Comparison of ENCODE assay signal across 9 cellular contexts in the genomic region with DNA sequence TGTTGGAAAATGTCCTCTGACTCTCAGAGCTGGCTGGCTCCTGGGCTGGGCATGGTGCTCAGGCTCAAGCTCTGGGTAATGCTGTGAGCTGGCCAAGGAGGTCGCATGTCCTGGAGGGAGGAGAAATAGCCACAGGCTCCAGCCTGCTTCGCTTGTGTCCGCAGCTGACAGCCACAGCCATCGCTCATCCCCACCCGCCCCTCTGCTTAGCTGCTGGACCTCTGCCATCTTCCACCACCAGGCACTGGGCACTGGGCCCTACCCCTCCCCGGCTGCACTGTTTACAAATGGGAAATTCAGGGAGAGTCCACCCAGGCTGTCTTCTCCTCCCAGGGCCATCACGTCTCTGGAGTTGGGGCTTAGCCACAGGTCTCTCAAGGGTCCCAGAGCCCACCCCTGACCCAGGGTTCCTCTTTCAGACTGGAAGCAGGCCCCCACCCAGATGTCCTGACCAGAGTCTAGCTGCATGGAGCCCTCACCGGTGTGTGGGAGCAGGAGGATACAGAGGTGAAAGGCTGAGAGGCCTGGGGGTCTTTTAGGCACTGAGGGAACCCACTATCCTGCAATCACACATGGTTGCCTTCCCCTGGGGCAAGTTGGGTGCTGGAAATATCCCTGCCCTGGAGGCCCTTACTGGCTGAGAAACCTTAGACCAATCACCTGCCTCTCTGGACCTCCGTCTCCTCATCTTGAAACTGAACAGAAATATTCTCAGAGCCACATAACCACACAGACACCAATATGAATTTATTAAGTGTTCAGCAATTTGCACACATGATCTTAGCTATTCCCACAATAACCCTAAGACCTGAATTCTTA.
DNase-seq lines count a peak whose midpoint lies in the region; ATAC-seq and TF ChIP-seq lines count a peak whose summit lies in the region.
"Had no signal": no experiment of that assay in that cellular context is flagged by ENCODE, and none has a peak within 500 bp of the region (broad histone marks: within the 10 kb centered on the region; RNA-seq: fewer than 3 reads in every experiment).

No MANE protein-coding gene starts in this region.

- no peaks in the 10 kb centered on the region for H3K36me3 ChIP-seq in endodermal cell (ENCODE audit: control insufficient read depth, insufficient read depth, low read length)
- no peaks in the 10 kb centered on the region for H3K36me3 ChIP-seq in CD4-positive, alpha-beta memory T cell (ENCODE audit: insufficient read depth, low read length)

- peaks cover 5% of the 10 kb centered on the region for H3K27me3 Mint-ChIP-seq in endodermal cell (ENCODE audit: insufficient read depth)
- no peaks in the 10 kb centered on the region for H3K27me3 Mint-ChIP-seq in CD4-positive, alpha-beta memory T cell
- peaks cover 11 to 14% of the 10 kb centered on the region in 2 donors for H3K27me3 Mint-ChIP-seq in natural killer cell treated with Interleukin-12 subunit alpha and Interleukin-12 subunit beta and Interleukin-15 and Interleukin-18, amount 100 ng/mL, for 72 hours

- H3K27ac Mint-ChIP-seq in endodermal cell = no peak overlapping the region
- H3K27ac Mint-ChIP-seq in CD4-positive, alpha-beta memory T cell = peak overlapping the region in 3 of 7 donors; percentile 7 to 76 (median 75)
- H3K27ac Mint-ChIP-seq in natural killer cell treated with Interleukin-12 subunit alpha and Interleukin-12 subunit beta and Interleukin-15 and Interleukin-18, amount 100 ng/mL, for 72 hours = peak overlapping the region in 1 of 2 donors; percentile 40

- no peak for TF ChIP-seq CTCF in endodermal cell (conservative IDR thresholded peaks at IDR 0.05)

- intact Hi-C loops in CD4-positive, alpha-beta memory T cell (cut with micrococcal nuclease) = no loop called here

- no peaks in the 10 kb centered on the region for H3K36me3 Mint-ChIP-seq in endodermal cell (ENCODE audit: low read depth)
- no peaks in the 10 kb centered on the region for H3K36me3 Mint-ChIP-seq in CD4-positive, alpha-beta memory T cell
- H3K36me3 Mint-ChIP-seq in natural killer cell treated with Interleukin-12 subunit alpha and Interleukin-12 subunit beta and Interleukin-15 and Interleukin-18, amount 100 ng/mL, for 72 hours = no peaks in the 10 kb centered on the region

- H3K4me3 Mint-ChIP-seq in endodermal cell = no peak overlapping the region
- H3K4me3 Mint-ChIP-seq in CD4-positive, alpha-beta memory T cell = no peak overlapping the region
- no peak overlapping the region for H3K4me3 Mint-ChIP-seq in natural killer cell treated with Interleukin-12 subunit alpha and Interleukin-12 subunit beta and Interleukin-15 and Interleukin-18, amount 100 ng/mL, for 72 hours

- H3K9me3 Mint-ChIP-seq in endodermal cell = peaks cover 2% of the 10 kb centered on the region
- no peaks in the 10 kb centered on the region for H3K9me3 Mint-ChIP-seq in CD4-positive, alpha-beta memory T cell
- H3K9me3 Mint-ChIP-seq in natural killer cell treated with Interleukin-12 subunit alpha and Interleukin-12 subunit beta and Interleukin-15 and Interleukin-18, amount 100 ng/mL, for 72 hours = no peaks in the 10 kb centered on the region

- H3K4me3 ChIP-seq in endodermal cell (ENCODE audit: low read length) = no peak overlapping the region
- no peak overlapping the region for H3K4me3 ChIP-seq in CD4-positive, alpha-beta memory T cell (ENCODE audit: low read length in 2 of 2)

- CTCF ChIA-PET in CD4-positive, alpha-beta memory T cell (lab: Charles Lee; ENCODE audit: partially characterized antibody) = interaction anchor here (0.8 to 1.7 kb wide), 4 partner anchors 148 to 283 kb away, joined by 3 to 5 read pairs (median 3); no protein-coding TSS in a partner anchor

- H3K27ac ChIP-seq in endodermal cell (ENCODE audit: low read depth, low read length) = no peak overlapping the region
- no peak overlapping the region for H3K27ac ChIP-seq in CD4-positive, alpha-beta memory T cell (ENCODE audit: low read depth, low read length)
- H3K27ac ChIP-seq: HL-60 had no signal

- WGBS in endodermal cell (ENCODE audit: insufficient coverage in 1 of 2, insufficient read length in 1 of 2), 2 experiments = 75 to 92% methylated on average over 3 to 9 of the region's 9 CpGs

- peaks cover 3% of the 10 kb centered on the region for H3K4me1 Mint-ChIP-seq in endodermal cell
- peaks cover 9 to 29% (median 17%) of the 10 kb centered on the region in 4 donors for H3K4me1 Mint-ChIP-seq in CD4-positive, alpha-beta memory T cell
- H3K4me1 Mint-ChIP-seq in natural killer cell treated with Interleukin-12 subunit alpha and Interleukin-12 subunit beta and Interleukin-15 and Interleukin-18, amount 100 ng/mL, for 72 hours (ENCODE audit: low read depth in 2 of 2) = peaks cover 0 to 4% of the 10 kb centered on the region in 2 donors

- H3K9ac ChIP-seq in endodermal cell (ENCODE audit: extremely low read depth, low read length, poor library complexity, severe bottlenecking) = no peak overlapping the region

- DNase-seq in EL = peak; percentile 34
- DNase-seq in NCI-H2029 treated with DMSO at 0.1 percent for 48 hours (lab: John Stamatoyannopoulos, UW) = peak; percentile 67
- DNase-seq in endodermal cell = peak; percentile 53
- DNase-seq in nucleus accumbens (lab: John Stamatoyannopoulos, UW) = peak in 54 of 56 donors; percentile 48 to 97 (median 91)
- DNase-seq in HT-29 (ENCODE audit: low spot score) = no peak
- DNase-seq in CD4-positive, alpha-beta memory T cell = no peak
- no peak for DNase-seq in natural killer cell treated with Interleukin-12 subunit alpha and Interleukin-12 subunit beta and Interleukin-15 and Interleukin-18, amount 100 ng/mL, for 72 hours (ENCODE audit: low spot score)

- ATAC-seq in GM21526 (IDR thresholded peaks at IDR 0.05; ENCODE audit: low FRiP score, unreplicated experiment) = peak; percentile 52
- no peak for ATAC-seq in natural killer cell treated with Interleukin-12 subunit alpha and Interleukin-12 subunit beta and Interleukin-15 and Interleukin-18, amount 100 ng/mL, for 72 hours

- H3K27me3 ChIP-seq in endodermal cell (ENCODE audit: control insufficient read depth, insufficient read depth, low read length, poor library complexity, severe bottlenecking) = no peaks in the 10 kb centered on the region
- H3K27me3 ChIP-seq in CD4-positive, alpha-beta memory T cell (ENCODE audit: insufficient read depth, low read length) = no peaks in the 10 kb centered on the region

- no peaks in the 10 kb centered on the region for H3K9me3 ChIP-seq in endodermal cell (ENCODE audit: control insufficient read depth, low read length)
- H3K9me3 ChIP-seq in CD4-positive, alpha-beta memory T cell (ENCODE audit: control insufficient read depth in 1 of 2, low read length in 2 of 2) = no peaks in the 10 kb centered on the region

- POLR2A ChIA-PET in CD4-positive, alpha-beta memory T cell (lab: Charles Lee; ENCODE audit: partially characterized antibody) = no interaction called here

- H3K4me1 ChIP-seq in endodermal cell (ENCODE audit: control insufficient read depth, insufficient read depth, low read length) = no peaks in the 10 kb centered on the region
- H3K4me1 ChIP-seq in CD4-positive, alpha-beta memory T cell (ENCODE audit: insufficient read depth, low read length) = peaks cover 10% of the 10 kb centered on the region

Comparison
In these comparisons a context has a peak if more than half of its experiments do, and no peak if none do; other contexts are left out.
1. DNase-seq: peak in EL (single experiment), NCI-H2029 treated with DMSO at 0.1 percent for 48 hours (single experiment), endodermal cell (single experiment) and nucleus accumbens (54 of 56); none in HT-29 (single experiment), CD4-positive, alpha-beta memory T cell (0 of 5) and natural killer cell treated with Interleukin-12 subunit alpha and Interleukin-12 subunit beta and Interleukin-15 and Interleukin-18, amount 100 ng/mL, for 72 hours (single experiment).